ENCODE assay signal across 9 cellular contexts in genomic region chr17:45306623-45307022, GRCh38. TPM values are rescaled to one million over a fixed set of nuclear protein-coding genes. Genes with fewer than 3 reads are reported as not detected.
A peak's percentile ranks its signal among the peaks of the same experiment; 100 is the strongest.
DNase-seq lines count a peak whose midpoint lies in the region; ATAC-seq, FAIRE-seq and TF ChIP-seq lines count a peak whose summit lies in the region.
"Had no signal": no experiment of that assay in that cellular context is flagged by ENCODE, and none has a peak within 500 bp of the region (broad histone marks: within the 10 kb centered on the region; RNA-seq: fewer than 3 reads in every experiment).

No MANE protein-coding gene starts in this region.

- H3K4me3 ChIP-seq in tibial artery: no peak overlapping the region
- no peak overlapping the region for H3K4me3 ChIP-seq in effector memory CD4-positive, alpha-beta T cell (ENCODE audit: insufficient read depth, low read depth, low read length, poor library complexity, severe bottlenecking)

- FAIRE-seq in RCC 7860 (lab: Jason Lieb, UNC): no peak

- TF ChIP-seq CTCF in tibial artery (IDR thresholded peaks at IDR 0.05): no peak

- no peaks in the 10 kb centered on the region for H3K9me3 Mint-ChIP-seq in activated T-cell treated with anti-CD3 and anti-CD28 coated beads, Interleukin-2, amount 50 U/mL, for 72 hours
- no peaks in the 10 kb centered on the region for H3K9me3 Mint-ChIP-seq in activated T-helper 17 cell treated with anti-CD3 and anti-CD28 coated beads, Interleukin-2, amount 50 U/mL, for 72 hours
- H3K9me3 Mint-ChIP-seq in memory B cell: no peaks in the 10 kb centered on the region

- intact Hi-C loops in tibial artery (cut with DNase I; ENCODE audit: low total_unique reads): no loop called here

- peak overlapping the region; percentile 59 to 76 for H3K4me3 Mint-ChIP-seq in activated T-cell treated with anti-CD3 and anti-CD28 coated beads, Interleukin-2, amount 50 U/mL, for 72 hours
- H3K4me3 Mint-ChIP-seq in activated T-helper 17 cell treated with anti-CD3 and anti-CD28 coated beads, Interleukin-2, amount 50 U/mL, for 72 hours: peak overlapping the region; percentile 93
- H3K4me3 Mint-ChIP-seq in memory B cell: no peak overlapping the region

- no peaks in the 10 kb centered on the region for H3K36me3 ChIP-seq in tibial artery
- H3K36me3 ChIP-seq in effector memory CD4-positive, alpha-beta T cell (ENCODE audit: control insufficient read depth, insufficient read depth, low read length): peaks cover 8% of the 10 kb centered on the region

- DNase-seq in activated T-cell treated with anti-CD3 and anti-CD28 coated beads, Interleukin-2, amount 50 U/mL, for 72 hours: no peak
- DNase-seq in activated T-cell treated with anti-CD3 and anti-CD28 coated beads, Interleukin-2, amount 50 U/mL, for 1 hour: no peak
- no peak for DNase-seq in memory B cell (ENCODE audit: low spot score in 2 of 2)
- no peak for DNase-seq in tibial artery
- no peak for DNase-seq in NCI-H2107 treated with DMSO at 0.1 percent for 48 hours (lab: John Stamatoyannopoulos, UW; ENCODE audit: unreplicated experiment)
- DNase-seq in effector memory CD4-positive, alpha-beta T cell: no peak
- DNase-seq in RCC 7860 (ENCODE audit: low spot score): no peak
- DNase-seq: NCI-H510A had no signal

- H3K4me1 ChIP-seq in tibial artery: peaks cover 0 to 64% (median 40%) of the 10 kb centered on the region in 4 donors
- peaks cover 29% of the 10 kb centered on the region for H3K4me1 ChIP-seq in effector memory CD4-positive, alpha-beta T cell (ENCODE audit: control insufficient read depth, insufficient read depth, low read length, poor library complexity, severe bottlenecking)

- no peaks in the 10 kb centered on the region for H3K27me3 ChIP-seq in tibial artery
- H3K27me3 ChIP-seq in effector memory CD4-positive, alpha-beta T cell (replicated peaks; ENCODE audit: control insufficient read depth, insufficient read depth, low read length, poor library complexity, severe bottlenecking): no peaks in the 10 kb centered on the region

- H3K27me3 Mint-ChIP-seq in activated T-cell treated with anti-CD3 and anti-CD28 coated beads, Interleukin-2, amount 50 U/mL, for 72 hours (ENCODE audit: low read depth): no peaks in the 10 kb centered on the region
- H3K27me3 Mint-ChIP-seq in activated T-helper 17 cell treated with anti-CD3 and anti-CD28 coated beads, Interleukin-2, amount 50 U/mL, for 72 hours: no peaks in the 10 kb centered on the region
- no peaks in the 10 kb centered on the region for H3K27me3 Mint-ChIP-seq in memory B cell

- H3K9me3 ChIP-seq in tibial artery: no peaks in the 10 kb centered on the region
- H3K9me3 ChIP-seq in effector memory CD4-positive, alpha-beta T cell (ENCODE audit: control insufficient read depth, low read length): no peaks in the 10 kb centered on the region

- H3K27ac Mint-ChIP-seq in activated T-cell treated with anti-CD3 and anti-CD28 coated beads, Interleukin-2, amount 50 U/mL, for 72 hours: peak overlapping the region; percentile 90
- peak overlapping the region; percentile 77 for H3K27ac Mint-ChIP-seq in activated T-helper 17 cell treated with anti-CD3 and anti-CD28 coated beads, Interleukin-2, amount 50 U/mL, for 72 hours
- H3K27ac Mint-ChIP-seq in memory B cell: peak overlapping the region; percentile 69

- no peak for ATAC-seq in activated T-cell treated with anti-CD3 and anti-CD28 coated beads, Interleukin-2, amount 50 U/mL, for 72 hours (replicated peaks in 1 of 2)
- ATAC-seq in activated T-helper 17 cell treated with anti-CD3 and anti-CD28 coated beads, Interleukin-2, amount 50 U/mL, for 72 hours (replicated peaks): no peak
- no peak for ATAC-seq in memory B cell (ENCODE audit: low read depth)

- peaks cover 100% of the 10 kb centered on the region for H3K4me1 Mint-ChIP-seq in activated T-cell treated with anti-CD3 and anti-CD28 coated beads, Interleukin-2, amount 50 U/mL, for 72 hours (ENCODE audit: low read depth)
- peaks cover 47% of the 10 kb centered on the region for H3K4me1 Mint-ChIP-seq in activated T-helper 17 cell treated with anti-CD3 and anti-CD28 coated beads, Interleukin-2, amount 50 U/mL, for 72 hours
- H3K4me1 Mint-ChIP-seq in memory B cell: peaks cover 53% of the 10 kb centered on the region

- H3K27ac ChIP-seq in tibial artery: peak overlapping the region; percentile 62 to 73
- no peak overlapping the region for H3K27ac ChIP-seq in effector memory CD4-positive, alpha-beta T cell (ENCODE audit: insufficient read depth, low read length, poor library complexity, severe bottlenecking)

- peaks cover 28 to 58% of the 10 kb centered on the region in 2 donors for H3K36me3 Mint-ChIP-seq in activated T-cell treated with anti-CD3 and anti-CD28 coated beads, Interleukin-2, amount 50 U/mL, for 72 hours (ENCODE audit: insufficient read depth in 2 of 2)
- H3K36me3 Mint-ChIP-seq in activated T-helper 17 cell treated with anti-CD3 and anti-CD28 coated beads, Interleukin-2, amount 50 U/mL, for 72 hours (ENCODE audit: low read depth): peaks cover 90% of the 10 kb centered on the region
- peaks cover 17% of the 10 kb centered on the region for H3K36me3 Mint-ChIP-seq in memory B cell

RNA-seq across cellular contexts. Expression of gene MAP3K14, which starts 10.2 kb away (rescaled TPM):
- 10 to 100 TPM; 71.8 to 78.0 TPM for total RNA-seq in activated T-cell treated with anti-CD3 and anti-CD28 coated beads, Interleukin-2, amount 50 U/mL, for 72 hours
- total RNA-seq in activated T-helper 17 cell treated with anti-CD3 and anti-CD28 coated beads, Interleukin-2, amount 50 U/mL, for 72 hours: 10 to 100 TPM; 36.3 to 49.5 TPM

RNA-seq across cellular contexts. Expression of gene SPATA32, which starts 44.7 kb away (rescaled TPM):
- total RNA-seq in activated T-cell treated with anti-CD3 and anti-CD28 coated beads, Interleukin-2, amount 50 U/mL, for 72 hours: 1 to 10 TPM; 1.4 to 1.7 TPM
- under 1 TPM; 0.13 to 0.32 TPM for total RNA-seq in activated T-helper 17 cell treated with anti-CD3 and anti-CD28 coated beads, Interleukin-2, amount 50 U/mL, for 72 hours
